Comparison of ENCODE assay signal across 12 cellular contexts in genomic region chrX:78314561-78314960, GRCh38. TPM values are rescaled to one million over a fixed set of nuclear protein-coding genes. Genes with fewer than 3 reads are reported as not detected.
A peak's percentile ranks its signal among the peaks of the same experiment; 100 is the strongest.
DNase-seq lines count a peak whose midpoint lies in the region; ATAC-seq and TF ChIP-seq lines count a peak whose summit lies in the region.
"Had no signal": no experiment of that assay in that cellular context is flagged by ENCODE, and none has a peak within 500 bp of the region (broad histone marks: within the 10 kb centered on the region; RNA-seq: fewer than 3 reads in every experiment).

No MANE protein-coding gene starts in this region.

- H3K27me3 Mint-ChIP-seq in activated T-cell treated with anti-CD3 and anti-CD28 coated beads, Interleukin-2, amount 50 U/mL, for 72 hours (ENCODE audit: low read depth): no peaks in the 10 kb centered on the region
- H3K27me3 Mint-ChIP-seq in activated T-helper 1 cell treated with anti-CD3 and anti-CD28 coated beads, Interleukin-12 subunit alpha, Interleukin-12 subunit beta, Interleukin-2, Interleukin-4 antibody, amounts not matched to agents 30 ng/mL and 10 ng/mL and 1 ng/mL, durations not matched to agents 14 hours and 24 hours and 36 hours (ENCODE audit: insufficient read depth): no peaks in the 10 kb centered on the region
- H3K27me3 Mint-ChIP-seq in stimulated activated naive B cell treated with anti-CD40 and anti-IgM and Interleukin-4, amounts not matched to agents 10 μg/mL and 1 μg/mL and 100 μg/mL, for 72 hours: no peaks in the 10 kb centered on the region

- H3K36me3 Mint-ChIP-seq in activated T-cell treated with anti-CD3 and anti-CD28 coated beads, Interleukin-2, amount 50 U/mL, for 72 hours (ENCODE audit: insufficient read depth in 2 of 2): no peaks in the 10 kb centered on the region
- H3K36me3 Mint-ChIP-seq in activated T-helper 1 cell treated with anti-CD3 and anti-CD28 coated beads, Interleukin-12 subunit alpha, Interleukin-12 subunit beta, Interleukin-2, Interleukin-4 antibody, amounts not matched to agents 30 ng/mL and 10 ng/mL and 1 ng/mL, durations not matched to agents 14 hours and 24 hours and 36 hours (ENCODE audit: low read depth): peaks cover 55% of the 10 kb centered on the region
- H3K36me3 Mint-ChIP-seq in stimulated activated naive B cell treated with anti-CD40 and anti-IgM and Interleukin-4, amounts not matched to agents 10 μg/mL and 1 μg/mL and 100 μg/mL, for 72 hours: peaks cover 53 to 69% of the 10 kb centered on the region in 2 donors

- H3K4me1 Mint-ChIP-seq in activated T-cell treated with anti-CD3 and anti-CD28 coated beads, Interleukin-2, amount 50 U/mL, for 72 hours (ENCODE audit: low read depth): peaks cover 38% of the 10 kb centered on the region
- peaks cover 74% of the 10 kb centered on the region for H3K4me1 Mint-ChIP-seq in activated T-helper 1 cell treated with anti-CD3 and anti-CD28 coated beads, Interleukin-12 subunit alpha, Interleukin-12 subunit beta, Interleukin-2, Interleukin-4 antibody, amounts not matched to agents 30 ng/mL and 10 ng/mL and 1 ng/mL, durations not matched to agents 14 hours and 24 hours and 36 hours (ENCODE audit: low read depth)
- peaks cover 36 to 84% of the 10 kb centered on the region in 2 donors for H3K4me1 Mint-ChIP-seq in stimulated activated naive B cell treated with anti-CD40 and anti-IgM and Interleukin-4, amounts not matched to agents 10 μg/mL and 1 μg/mL and 100 μg/mL, for 72 hours

- H3K27ac ChIP-seq in heart left ventricle: no peak overlapping the region
- H3K27ac ChIP-seq: brain microvascular endothelial cell had no signal

- peak overlapping the region; percentile 61 for H3K27ac Mint-ChIP-seq in activated T-cell treated with anti-CD3 and anti-CD28 coated beads, Interleukin-2, amount 50 U/mL, for 72 hours
- H3K27ac Mint-ChIP-seq in activated T-helper 1 cell treated with anti-CD3 and anti-CD28 coated beads, Interleukin-12 subunit alpha, Interleukin-12 subunit beta, Interleukin-2, Interleukin-4 antibody, amounts not matched to agents 30 ng/mL and 10 ng/mL and 1 ng/mL, durations not matched to agents 14 hours and 24 hours and 36 hours: peak overlapping the region; percentile 92
- H3K27ac Mint-ChIP-seq in stimulated activated naive B cell treated with anti-CD40 and anti-IgM and Interleukin-4, amounts not matched to agents 10 μg/mL and 1 μg/mL and 100 μg/mL, for 72 hours: peak overlapping the region; percentile 62

- H3K9me3 ChIP-seq in heart left ventricle: no peaks in the 10 kb centered on the region

- H3K4me1 ChIP-seq in heart left ventricle: no peaks in the 10 kb centered on the region

- ATAC-seq in activated T-cell treated with anti-CD3 and anti-CD28 coated beads, Interleukin-2, amount 50 U/mL, for 72 hours (replicated peaks in 1 of 2): peak; percentile 96 to 97
- peak; percentile 78 for ATAC-seq in HG03039 (IDR thresholded peaks at IDR 0.05; ENCODE audit: unreplicated experiment)
- peak; percentile 84 to 85 for ATAC-seq in stimulated activated naive B cell treated with anti-CD40 and anti-IgM and Interleukin-4, amounts not matched to agents 10 μg/mL and 1 μg/mL and 100 μg/mL, for 72 hours (replicated peaks)
- ATAC-seq in heart left ventricle: no peak

- intact Hi-C loops in activated T-helper 1 cell treated with anti-CD3 and anti-CD28 coated beads, Interleukin-12 subunit alpha, Interleukin-12 subunit beta, Interleukin-2, Interleukin-4 antibody, amounts not matched to agents 30 ng/mL and 10 ng/mL and 1 ng/mL, durations not matched to agents 14 hours and 24 hours and 36 hours (cut with micrococcal nuclease): loop anchor here (1.0 to 5.0 kb wide), 4 partner anchors 9 to 177 kb away; partner anchors contain the start of gene TAF9B
- intact Hi-C loops in heart left ventricle (cut with DNase I): no loop called here

- H3K36me3 ChIP-seq in heart left ventricle: no peaks in the 10 kb centered on the region
- H3K36me3 ChIP-seq: brain microvascular endothelial cell had no signal

- peaks cover 0 to 3% of the 10 kb centered on the region in 2 donors for H3K9me3 Mint-ChIP-seq in activated T-cell treated with anti-CD3 and anti-CD28 coated beads, Interleukin-2, amount 50 U/mL, for 72 hours
- peaks cover 12% of the 10 kb centered on the region for H3K9me3 Mint-ChIP-seq in activated T-helper 1 cell treated with anti-CD3 and anti-CD28 coated beads, Interleukin-12 subunit alpha, Interleukin-12 subunit beta, Interleukin-2, Interleukin-4 antibody, amounts not matched to agents 30 ng/mL and 10 ng/mL and 1 ng/mL, durations not matched to agents 14 hours and 24 hours and 36 hours
- peaks cover 4 to 6% of the 10 kb centered on the region in 2 donors for H3K9me3 Mint-ChIP-seq in stimulated activated naive B cell treated with anti-CD40 and anti-IgM and Interleukin-4, amounts not matched to agents 10 μg/mL and 1 μg/mL and 100 μg/mL, for 72 hours

- peak; percentile 36 to 40 for DNase-seq in activated T-cell treated with anti-CD3 and anti-CD28 coated beads, Interleukin-2, amount 50 U/mL, for 72 hours
- no peak for DNase-seq in activated T-cell treated with anti-CD3 and anti-CD28 coated beads for 4 hours
- no peak for DNase-seq in activated T-helper 1 cell treated with anti-CD3 and anti-CD28 coated beads, Interleukin-12 subunit alpha, Interleukin-12 subunit beta, Interleukin-2, Interleukin-4 antibody, amounts not matched to agents 30 ng/mL and 10 ng/mL and 1 ng/mL, durations not matched to agents 14 hours and 24 hours and 36 hours (ENCODE audit: low spot score)
- DNase-seq in stimulated activated naive B cell treated with anti-CD40 and anti-IgM and Interleukin-4, amounts not matched to agents 10 μg/mL and 1 μg/mL and 100 μg/mL, for 72 hours: no peak
- no peak for DNase-seq in heart left ventricle
- DNase-seq in NCI-H2227 treated with DMSO at 0.1 percent for 48 hours (lab: John Stamatoyannopoulos, UW): no peak
- DNase-seq in NCI-H526 (lab: John Stamatoyannopoulos, UW): no peak
- DNase-seq: activated CD4-positive, alpha-beta T cell treated with anti-CD3 and anti-CD28 coated beads for 1 hour; brain microvascular endothelial cell; foreskin melanocyte; OCI-M1 had no signal

- 30 to 70% (median 53%) methylated on average over 2 of the region's 2 CpGs for WGBS in heart left ventricle, 4 donors

- no peaks in the 10 kb centered on the region for H3K27me3 ChIP-seq in heart left ventricle
- H3K27me3 ChIP-seq: brain microvascular endothelial cell had no signal

- no peak for TF ChIP-seq POLR2A in heart left ventricle (IDR thresholded peaks at IDR 0.05)

- peak overlapping the region; percentile 45 to 57 for H3K4me3 Mint-ChIP-seq in activated T-cell treated with anti-CD3 and anti-CD28 coated beads, Interleukin-2, amount 50 U/mL, for 72 hours
- H3K4me3 Mint-ChIP-seq in activated T-helper 1 cell treated with anti-CD3 and anti-CD28 coated beads, Interleukin-12 subunit alpha, Interleukin-12 subunit beta, Interleukin-2, Interleukin-4 antibody, amounts not matched to agents 30 ng/mL and 10 ng/mL and 1 ng/mL, durations not matched to agents 14 hours and 24 hours and 36 hours: peak overlapping the region; percentile 19
- H3K4me3 Mint-ChIP-seq in stimulated activated naive B cell treated with anti-CD40 and anti-IgM and Interleukin-4, amounts not matched to agents 10 μg/mL and 1 μg/mL and 100 μg/mL, for 72 hours: peak overlapping the region; percentile 41 to 45

- TF ChIP-seq CTCF in heart left ventricle (IDR thresholded peaks at IDR 0.05): no peak

- no peak overlapping the region for H3K4me3 ChIP-seq in heart left ventricle

RNA-seq across cellular contexts. Expression of gene CYSLTR1, which starts 12.8 kb away (rescaled TPM):
- 1 to 10 TPM; 2.9 to 6.6 TPM for total RNA-seq in activated T-cell treated with anti-CD3 and anti-CD28 coated beads, Interleukin-2, amount 50 U/mL, for 72 hours
- 13.9 and 14.2 TPM in 2 replicates for total RNA-seq in activated T-helper 1 cell treated with anti-CD3 and anti-CD28 coated beads, Interleukin-12 subunit alpha, Interleukin-12 subunit beta, Interleukin-2, Interleukin-4 antibody, amounts not matched to agents 30 ng/mL and 10 ng/mL and 1 ng/mL, durations not matched to agents 14 hours and 24 hours and 36 hours
- total RNA-seq in heart left ventricle: 1 to 10 TPM in 6 of 9 donors, under 1 TPM in 3; 0.42 to 3.9 (median 1.2) TPM
- polyA plus RNA-seq in heart left ventricle: under 1 TPM; 0.30 to 0.42 TPM

Comparison
In these comparisons a context has a peak if more than half of its experiments do, and no peak if none do; other contexts are left out.
1. DNase-seq: peak in activated T-cell treated with anti-CD3 and anti-CD28 coated beads, Interleukin-2, amount 50 U/mL, for 72 hours (2 of 2); none in activated T-cell treated with anti-CD3 and anti-CD28 coated beads for 4 hours (single experiment), activated T-helper 1 cell treated with anti-CD3 and anti-CD28 coated beads, Interleukin-12 subunit alpha, Interleukin-12 subunit beta, Interleukin-2, Interleukin-4 antibody, amounts not matched to agents 30 ng/mL and 10 ng/mL and 1 ng/mL, durations not matched to agents 14 hours and 24 hours and 36 hours (single experiment), stimulated activated naive B cell treated with anti-CD40 and anti-IgM and Interleukin-4, amounts not matched to agents 10 μg/mL and 1 μg/mL and 100 μg/mL, for 72 hours (single experiment), heart left ventricle (0 of 5), NCI-H2227 treated with DMSO at 0.1 percent for 48 hours (single experiment) and NCI-H526 (0 of 2).
2. ATAC-seq: peak in activated T-cell treated with anti-CD3 and anti-CD28 coated beads, Interleukin-2, amount 50 U/mL, for 72 hours (2 of 2), HG03039 (single experiment) and stimulated activated naive B cell treated with anti-CD40 and anti-IgM and Interleukin-4, amounts not matched to agents 10 μg/mL and 1 μg/mL and 100 μg/mL, for 72 hours (2 of 2); none in heart left ventricle (0 of 4).
3. Peak in every context shown above with its lines, with median percentiles within 50 percentile points of each other: H3K27ac Mint-ChIP-seq and H3K4me3 Mint-ChIP-seq.